In the genomic region with DNA sequence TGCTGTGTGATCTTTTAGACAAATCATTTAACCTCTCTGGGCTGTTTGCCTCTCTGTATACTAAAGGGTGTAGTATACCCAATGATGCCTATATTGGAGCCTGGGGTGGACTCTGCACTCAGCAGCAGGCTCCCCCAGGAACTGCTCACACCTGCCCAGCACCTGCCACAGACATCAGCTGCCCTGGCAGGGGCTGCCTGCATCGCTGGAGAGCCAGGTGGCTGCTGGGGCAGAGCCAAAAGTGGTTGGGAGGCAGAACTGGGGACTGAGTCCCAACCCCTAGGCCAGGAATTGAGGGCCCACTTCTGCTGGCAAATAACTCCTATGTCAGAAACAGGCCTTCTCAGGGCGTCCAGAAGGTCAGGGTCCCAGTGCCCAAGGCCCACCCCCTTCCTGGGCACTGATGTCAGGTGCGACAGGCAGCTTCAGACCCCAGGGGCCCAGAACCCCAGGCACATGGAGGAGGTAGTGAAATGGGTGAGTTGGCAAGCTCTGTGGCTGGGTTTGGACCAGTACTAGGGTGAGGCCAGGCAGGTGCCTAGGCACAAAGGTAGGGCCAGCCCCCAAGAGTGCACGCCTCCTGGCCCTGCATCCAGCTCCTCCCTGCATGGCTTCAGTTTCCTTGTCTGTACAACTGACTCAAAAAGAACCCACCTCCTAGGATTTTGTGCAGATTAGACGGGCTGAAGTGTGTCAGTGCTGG, we compare ENCODE assay signal across 12 cellular contexts. TPM values are rescaled to one million over a fixed set of nuclear protein-coding genes. Genes with fewer than 3 reads are reported as not detected.
DNase-seq lines count a peak whose midpoint lies in the region; ATAC-seq and TF ChIP-seq lines count a peak whose summit lies in the region.
"Had no signal": no experiment of that assay in that cellular context is flagged by ENCODE, and none has a peak within 500 bp of the region (broad histone marks: within the 10 kb centered on the region; RNA-seq: fewer than 3 reads in every experiment).

No MANE protein-coding gene starts in this region.

- H3K27me3 Mint-ChIP-seq in activated CD4-positive, alpha-beta memory T cell treated with anti-CD3 and anti-CD28 coated beads for 36 hours = peaks cover 68% of the 10 kb centered on the region
- peaks cover 72% of the 10 kb centered on the region for H3K27me3 Mint-ChIP-seq in activated CD4-positive, alpha-beta memory T cell treated with anti-CD3 and anti-CD28 coated beads, Interleukin-2, amount 10 ng/mL, durations not matched to agents 7 days and 5 days
- H3K27me3 Mint-ChIP-seq in T-helper 17 cell (peaks cover 87% of the 10 kb centered on the region), neural progenitor cell (ENCODE audit: insufficient read depth, low read depth) (peaks cover 60% of the 10 kb centered on the region)

- intact Hi-C loops in activated CD4-positive, alpha-beta memory T cell treated with anti-CD3 and anti-CD28 coated beads for 36 hours (cut with micrococcal nuclease) = loop anchor here (5.0 kb wide), 1 partner anchor 159 kb away; no protein-coding TSS in a partner anchor
- intact Hi-C loops in ovary (cut with DNase I) = no loop called here

- H2AFZ ChIP-seq in neural progenitor cell (replicated peaks) = no peak overlapping the region

- TF ChIP-seq EP300 in ovary (IDR thresholded peaks at IDR 0.05) = no peak

- H3F3A ChIP-seq in neural progenitor cell (ENCODE audit: low read depth) = peaks cover 37% of the 10 kb centered on the region

- no peak for TF ChIP-seq CTCF in neural progenitor cell (IDR thresholded peaks at IDR 0.05)
- TF ChIP-seq CTCF in ovary (IDR thresholded peaks at IDR 0.05) = no peak

- H3K36me3 Mint-ChIP-seq in activated CD4-positive, alpha-beta memory T cell treated with anti-CD3 and anti-CD28 coated beads for 36 hours = no peaks in the 10 kb centered on the region
- no peaks in the 10 kb centered on the region for H3K36me3 Mint-ChIP-seq in activated CD4-positive, alpha-beta memory T cell treated with anti-CD3 and anti-CD28 coated beads, Interleukin-2, amount 10 ng/mL, durations not matched to agents 7 days and 5 days (ENCODE audit: low read depth)
- H3K36me3 Mint-ChIP-seq in T-helper 17 cell (ENCODE audit: low read depth) (peaks cover 4% of the 10 kb centered on the region), neural progenitor cell (no peaks in the 10 kb centered on the region)

- WGBS in ovary, 3 donors = 62 to 75% (median 64%) methylated on average over 5 of the region's 5 CpGs

- peaks cover 11% of the 10 kb centered on the region for H3K4me1 Mint-ChIP-seq in activated CD4-positive, alpha-beta memory T cell treated with anti-CD3 and anti-CD28 coated beads for 36 hours (ENCODE audit: low read depth)
- peaks cover 14% of the 10 kb centered on the region for H3K4me1 Mint-ChIP-seq in activated CD4-positive, alpha-beta memory T cell treated with anti-CD3 and anti-CD28 coated beads, Interleukin-2, amount 10 ng/mL, durations not matched to agents 7 days and 5 days
- H3K4me1 Mint-ChIP-seq in T-helper 17 cell (peaks cover 20% of the 10 kb centered on the region), neural progenitor cell (peaks cover 35% of the 10 kb centered on the region)

- no peaks in the 10 kb centered on the region for H3K79me2 ChIP-seq in neural progenitor cell (ENCODE audit: low read depth)

- TF ChIP-seq POLR2A in ovary (IDR thresholded peaks at IDR 0.05) = no peak

- H3K27ac ChIP-seq in neural progenitor cell (no peak overlapping the region), ovary (no peak overlapping the region)
- H3K27ac ChIP-seq: lower lobe of right lung had no signal

- H3K27me3 ChIP-seq in neural progenitor cell = peaks cover 19% of the 10 kb centered on the region
- no peaks in the 10 kb centered on the region for H3K27me3 ChIP-seq in ovary

- ATAC-seq in T-helper 17 cell (no peak), HG02852 (IDR thresholded peaks at IDR 0.05; ENCODE audit: unreplicated experiment) (no peak)
- ATAC-seq: lower lobe of right lung had no signal

- POLR2A ChIA-PET in activated CD4-positive, alpha-beta memory T cell treated with anti-CD3 and anti-CD28 coated beads for 36 hours (lab: Charles Lee) = interaction anchor here (0.6 kb wide), 1 partner anchor 949 kb away, joined by 3 read pairs; no protein-coding TSS in a partner anchor
- POLR2A ChIA-PET in activated CD4-positive, alpha-beta memory T cell treated with anti-CD3 and anti-CD28 coated beads, Interleukin-2, amount 10 ng/mL, durations not matched to agents 7 days and 5 days (lab: Charles Lee) = no interaction called here

- peak overlapping the region; percentile 43 for H3K4me3 Mint-ChIP-seq in activated CD4-positive, alpha-beta memory T cell treated with anti-CD3 and anti-CD28 coated beads for 36 hours
- H3K4me3 Mint-ChIP-seq in activated CD4-positive, alpha-beta memory T cell treated with anti-CD3 and anti-CD28 coated beads, Interleukin-2, amount 10 ng/mL, durations not matched to agents 7 days and 5 days = no peak overlapping the region
- H3K4me3 Mint-ChIP-seq in T-helper 17 cell (peak overlapping the region; percentile 75), neural progenitor cell (peak overlapping the region; percentile 82)

- H3K9ac ChIP-seq in neural progenitor cell = no peak overlapping the region

- CTCF ChIA-PET in activated CD4-positive, alpha-beta memory T cell treated with anti-CD3 and anti-CD28 coated beads for 36 hours (lab: Charles Lee) = interaction anchor here (1.3 kb wide), 1 partner anchor 156 kb away, joined by 6 read pairs; no protein-coding TSS in a partner anchor
- CTCF ChIA-PET in activated CD4-positive, alpha-beta memory T cell treated with anti-CD3 and anti-CD28 coated beads, Interleukin-2, amount 10 ng/mL, durations not matched to agents 7 days and 5 days (lab: Charles Lee) = interaction anchor here (1.4 kb wide), 1 partner anchor 155 kb away, joined by 4 read pairs; no protein-coding TSS in a partner anchor

- H3K4me3 ChIP-seq in neural progenitor cell = no peak overlapping the region
- no peak overlapping the region for H3K4me3 ChIP-seq in ovary
- H3K4me3 ChIP-seq: lower lobe of right lung had no signal

- H3K4me2 ChIP-seq in neural progenitor cell = peak overlapping the region; percentile 91

- H3K9me3 ChIP-seq in T-helper 17 cell (ENCODE audit: control insufficient read depth, low read length, poor library complexity, severe bottlenecking) (no peaks in the 10 kb centered on the region), neural progenitor cell (ENCODE audit: low read depth) (no peaks in the 10 kb centered on the region), ovary (no peaks in the 10 kb centered on the region)
- H3K9me3 ChIP-seq: lower lobe of right lung had no signal

- H3K27ac Mint-ChIP-seq in activated CD4-positive, alpha-beta memory T cell treated with anti-CD3 and anti-CD28 coated beads for 36 hours = no peak overlapping the region
- no peak overlapping the region for H3K27ac Mint-ChIP-seq in activated CD4-positive, alpha-beta memory T cell treated with anti-CD3 and anti-CD28 coated beads, Interleukin-2, amount 10 ng/mL, durations not matched to agents 7 days and 5 days
- H3K27ac Mint-ChIP-seq in T-helper 17 cell (no peak overlapping the region), neural progenitor cell (no peak overlapping the region)

- DNase-seq in activated CD4-positive, alpha-beta memory T cell treated with anti-CD3 and anti-CD28 coated beads for 36 hours = no peak
- DNase-seq in activated CD4-positive, alpha-beta memory T cell treated with anti-CD3 and anti-CD28 coated beads, Interleukin-2, amount 10 ng/mL, durations not matched to agents 7 days and 5 days = no peak
- DNase-seq in NCI-H187 treated with DMSO at 0.1 percent for 48 hours (lab: John Stamatoyannopoulos, UW) (peak; percentile 35), T-helper 17 cell (no peak), neural progenitor cell (ENCODE audit: low spot score) (no peak), ovary (no peak), UCSD-AML1 (lab: John Stamatoyannopoulos, UW; ENCODE audit: unreplicated experiment) (no peak)
- DNase-seq: activated naive CD4-positive, alpha-beta T cell treated with Interleukin-2 at 50 U/mL for 16 hours; hippocampal formation; lower lobe of right lung had no signal

- H3K36me3 ChIP-seq in neural progenitor cell = no peaks in the 10 kb centered on the region
- H3K36me3 ChIP-seq in ovary = no peaks in the 10 kb centered on the region
- H3K36me3 ChIP-seq: lower lobe of right lung had no signal

- H4K20me1 ChIP-seq in neural progenitor cell (ENCODE audit: low read depth) = peaks cover 14% of the 10 kb centered on the region

- H3K9me3 Mint-ChIP-seq in activated CD4-positive, alpha-beta memory T cell treated with anti-CD3 and anti-CD28 coated beads for 36 hours = no peaks in the 10 kb centered on the region
- H3K9me3 Mint-ChIP-seq in activated CD4-positive, alpha-beta memory T cell treated with anti-CD3 and anti-CD28 coated beads, Interleukin-2, amount 10 ng/mL, durations not matched to agents 7 days and 5 days = no peaks in the 10 kb centered on the region
- H3K9me3 Mint-ChIP-seq in neural progenitor cell = peaks cover 2% of the 10 kb centered on the region

- H3K4me1 ChIP-seq in neural progenitor cell (peaks cover 45% of the 10 kb centered on the region), ovary (ENCODE audit: insufficient read depth) (no peaks in the 10 kb centered on the region)

RNA-seq across cellular contexts. Expression of gene UNC5A, which starts 5.8 kb away (rescaled TPM):
- not detected for total RNA-seq in activated CD4-positive, alpha-beta memory T cell treated with anti-CD3 and anti-CD28 coated beads for 36 hours
- total RNA-seq in activated CD4-positive, alpha-beta memory T cell treated with anti-CD3 and anti-CD28 coated beads, Interleukin-2, amount 10 ng/mL, durations not matched to agents 7 days and 5 days = not detected
- total RNA-seq in T-helper 17 cell (not detected), neural progenitor cell (ENCODE audit: low replicate concordance) (1.2 and 3.6 TPM in 2 replicates), ovary (under 1 TPM; 0.08 to 0.77 (median 0.23) TPM)
- polyA plus RNA-seq in ovary = under 1 TPM in 1 of 2 donors, not detected in 1; 0.82 TPM
- total RNA-seq: T-helper 1 cell treated with Interleukin-12 subunit alpha and Interleukin-12 subunit beta and Interleukin-4 antibody, amounts not matched to agents 30 ng/mL and 1 ng/mL, for 36 hours had no signal
